Comparison of ENCODE assay signal across 6 cellular contexts in genomic region chr11:829116-829945, GRCh38. TPM values are rescaled to one million over a fixed set of nuclear protein-coding genes. Genes with fewer than 3 reads are reported as not detected.
A peak's percentile ranks its signal among the peaks of the same experiment; 100 is the strongest.
DNase-seq lines count a peak whose midpoint lies in the region; ATAC-seq and TF ChIP-seq lines count a peak whose summit lies in the region.

No MANE protein-coding gene starts in this region.

- H3F3A ChIP-seq in SK-N-SH (replicated peaks; ENCODE audit: insufficient read depth), result peaks cover 7% of the 10 kb centered on the region

- CTCF ChIA-PET in SK-N-SH (lab: Yijun Ruan, JAX), result interaction anchor here (0.9 to 1.9 kb wide), 4 partner anchors 10 to 20 kb away, joined by 3 to 6 read pairs (median 3); partner anchors contain the start of genes PNPLA2 and RPLP2

- H3K9me3 ChIP-seq in SK-N-SH (no peaks in the 10 kb centered on the region), heart right ventricle (no peaks in the 10 kb centered on the region), tibial artery (no peaks in the 10 kb centered on the region)

- H3K9ac ChIP-seq in SK-N-SH, result no peak overlapping the region

- ATAC-seq in SK-N-SH treated with all-trans-retinoic acid at 6 μM for 48 hours (no peak), heart right ventricle (peak; percentile 3 to 52 (median 16))

- H3K4me2 ChIP-seq in SK-N-SH, result 0 out of 2 replicates have a peak overlapping the region, but pooled peaks have one; percentile 100

- no peaks in the 10 kb centered on the region for H3K9me2 ChIP-seq in SK-N-SH

- H3K27ac ChIP-seq in SK-N-SH (ENCODE audit: low read depth in 2 of 2, low read length in 1 of 2) (no peak overlapping the region), heart right ventricle (peak overlapping the region; percentile 58 to 90 (median 86)), tibial artery (peak overlapping the region in 1 of 2 donors; percentile 41)

- H3K79me2 ChIP-seq in SK-N-SH (ENCODE audit: insufficient read depth), result peaks cover 32% of the 10 kb centered on the region

- intact Hi-C loops in heart right ventricle (cut with DNase I), result no loop called here
- intact Hi-C loops in tibial artery (cut with DNase I; ENCODE audit: low total_unique reads), result no loop called here

- no peak for TF ChIP-seq EP300 in SK-N-SH (IDR thresholded peaks at IDR 0.05; ENCODE audit: borderline replicate concordance in 1 of 2, low read depth in 1 of 2, low read length in 1 of 2)

- H3K27me3 ChIP-seq in SK-N-SH (ENCODE audit: insufficient read depth) (no peaks in the 10 kb centered on the region), heart right ventricle (peaks cover 0 to 64% (median 0%) of the 10 kb centered on the region in 7 donors), tibial artery (peaks cover 0 to 77% of the 10 kb centered on the region in 2 donors)

- no peak for DNase-seq in SK-N-SH
- DNase-seq in heart right ventricle, result peak in 1 of 2 donors; percentile 65
- peak in 1 of 2 donors; percentile 78 for DNase-seq in tibial artery
- no peak for DNase-seq in ecto neural progenitor cell (ENCODE audit: low spot score)
- no peak for DNase-seq in retina

- no peak overlapping the region for H2AFZ ChIP-seq in SK-N-SH (ENCODE audit: low read depth)

- 90% methylated on average over 24 of the region's 46 CpGs for WGBS in SK-N-SH (ENCODE audit: low lambda C conversion rate)
- 20 to 21% methylated on average over 46 of the region's 46 CpGs for WGBS in heart right ventricle, 2 donors

- POLR2A ChIA-PET in SK-N-SH (lab: Yijun Ruan, JAX), result interaction anchor here (2.2 to 2.4 kb wide), 2 partner anchors 10 kb away, joined by 9 to 16 read pairs; partner anchors contain the start of gene PNPLA2

- TF ChIP-seq CTCF in SK-N-SH (IDR thresholded peaks at IDR 0.05) (no peak), heart right ventricle (IDR thresholded peaks at IDR 0.05) (no peak), tibial artery (IDR thresholded peaks at IDR 0.05) (no peak)

- H3K4me1 ChIP-seq in SK-N-SH (ENCODE audit: control insufficient read depth in 1 of 2, insufficient read depth in 2 of 2, low read depth in 1 of 2, low read length in 1 of 2) (peaks cover 12 to 29% of the 10 kb centered on the region in 2 experiments; a peak in 2 of 4 replicates), heart right ventricle (peaks cover 41 to 87% (median 73%) of the 10 kb centered on the region in 9 donors), tibial artery (peaks cover 0 to 88% (median 61%) of the 10 kb centered on the region in 4 donors)

- H4K20me1 ChIP-seq in SK-N-SH (ENCODE audit: insufficient read depth), result peaks cover 7% of the 10 kb centered on the region

- no peak for TF ChIP-seq RAD21 in SK-N-SH (IDR thresholded peaks at IDR 0.05; ENCODE audit: low read length)

- H3K4me3 ChIP-seq in SK-N-SH (ENCODE audit: low read depth in 2 of 2, low read length in 1 of 2), result no peak overlapping the region
- peak overlapping the region; percentile 3 to 69 (median 48) for H3K4me3 ChIP-seq in heart right ventricle
- H3K4me3 ChIP-seq in tibial artery, result peak overlapping the region; percentile 41

- H3K36me3 ChIP-seq in SK-N-SH (replicated peaks in 1 of 2; ENCODE audit: control insufficient read depth in 1 of 2, insufficient read depth in 2 of 2, low read length in 1 of 2), result peaks cover 0 to 13% of the 10 kb centered on the region in 2 experiments
- peaks cover 0 to 17% (median 9%) of the 10 kb centered on the region in 9 donors for H3K36me3 ChIP-seq in heart right ventricle
- peaks cover 16 to 17% (median 16%) of the 10 kb centered on the region in 3 donors for H3K36me3 ChIP-seq in tibial artery

TF ChIP-seq in SK-N-SH, 30 proteins besides CTCF, POLR2A, EP300 and RAD21 (continues in another document):
- no peak for TF ChIP-seq GABPA (IDR thresholded peaks at IDR 0.05; ENCODE audit: low read depth)
- TF ChIP-seq TEAD4 (IDR thresholded peaks at IDR 0.05; ENCODE audit: borderline replicate concordance, insufficient read depth), result no peak
- no peak for TF ChIP-seq TAF1 (IDR thresholded peaks at IDR 0.05; ENCODE audit: borderline replicate concordance, low read depth, low read length)
- TF ChIP-seq POLR2AphosphoS5 (IDR thresholded peaks at IDR 0.05; ENCODE audit: low read depth, low read length), result no peak
- no peak for TF ChIP-seq ZBTB33 (IDR thresholded peaks at IDR 0.05; ENCODE audit: borderline replicate concordance, low read depth)
- TF ChIP-seq USF2 (IDR thresholded peaks at IDR 0.05; ENCODE audit: borderline replicate concordance, low read depth, low read length), result no peak

TF ChIP-seq in SK-N-SH treated with all-trans-retinoic acid at 6 μM for 48 hours, 23 proteins besides CTCF, POLR2A, EP300 and RAD21:
- TF ChIP-seq CSRNP3 (CRISPR knock-in tag; IDR thresholded peaks at IDR 0.05), result no peak
- no peak for TF ChIP-seq BACH2 (CRISPR knock-in tag; IDR thresholded peaks at IDR 0.05; ENCODE audit: borderline replicate concordance)
- TF ChIP-seq CREB5 (CRISPR knock-in tag; IDR thresholded peaks at IDR 0.05; ENCODE audit: low read depth), result no peak
- no peak for TF ChIP-seq ZFP30 (CRISPR knock-in tag; IDR thresholded peaks at IDR 0.05)
- TF ChIP-seq TOX (CRISPR knock-in tag; IDR thresholded peaks at IDR 0.05; ENCODE audit: borderline replicate concordance), result no peak
- no peak for TF ChIP-seq OSR1 (CRISPR knock-in tag; IDR thresholded peaks at IDR 0.05)
- no peak for TF ChIP-seq POU6F1 (CRISPR knock-in tag; IDR thresholded peaks at IDR 0.05; ENCODE audit: borderline replicate concordance, low read depth)
- no peak for TF ChIP-seq TCF4 (CRISPR knock-in tag; IDR thresholded peaks at IDR 0.05; ENCODE audit: borderline replicate concordance)
TF ChIP-seq in SK-N-SH treated with all-trans-retinoic acid at 6 μM for 48 hours: peak in this region for 0.

RNA-seq across cellular contexts. Expression of gene CRACR2B, which starts 1.6 kb away (rescaled TPM):
- 0.94 and 1.1 TPM in 2 replicates for polyA plus RNA-seq in SK-N-SH (2012; rRNA removed)
- 0.21 and 0.28 TPM in 2 replicates for polyA plus RNA-seq in SK-N-SH (2012; cell fraction: cytosol; rRNA removed)
- polyA plus RNA-seq in SK-N-SH (2012; cell fraction: nucleus; rRNA removed), result 3.8 and 5.0 TPM in 2 replicates
- 10 to 100 TPM; 11.4 to 23.0 (median 17.0) TPM for total RNA-seq in heart right ventricle
- 10 to 100 TPM; 11.5 to 72.3 TPM for polyA plus RNA-seq in heart right ventricle

RNA-seq across cellular contexts. Expression of gene CD151, which starts 3.4 kb away (rescaled TPM):
- 922 and 1,149 TPM in 2 replicates for polyA plus RNA-seq in SK-N-SH (2012; rRNA removed)
- 364 and 668 TPM in 2 replicates for polyA plus RNA-seq in SK-N-SH (2012; cell fraction: cytosol; rRNA removed)
- 1,027 and 1,059 TPM in 2 replicates for polyA plus RNA-seq in SK-N-SH (2012; cell fraction: nucleus; rRNA removed)
- total RNA-seq in heart right ventricle, result 100 to 1,000 TPM; 286 to 668 (median 466) TPM
- polyA plus RNA-seq in heart right ventricle, result 100 to 1,000 TPM; 444 to 684 TPM

RNA-seq across cellular contexts. Expression of gene PNPLA2, which starts 10.6 kb away (rescaled TPM):
- 47.7 and 60.3 TPM in 2 replicates for polyA plus RNA-seq in SK-N-SH (2012; rRNA removed)
- 24.0 and 41.7 TPM in 2 replicates for polyA plus RNA-seq in SK-N-SH (2012; cell fraction: cytosol; rRNA removed)
- polyA plus RNA-seq in SK-N-SH (2012; cell fraction: nucleus; rRNA removed), result 222 and 344 TPM in 2 replicates
- total RNA-seq in heart right ventricle, result 100 to 1,000 TPM; 183 to 359 (median 251) TPM
- polyA plus RNA-seq in heart right ventricle, result 100 to 1,000 TPM; 114 to 148 TPM

RNA-seq across cellular contexts. Expression of gene POLR2L, which starts 13.0 kb away (rescaled TPM):
- 287 and 540 TPM in 2 replicates for polyA plus RNA-seq in SK-N-SH (2012; rRNA removed)
- 228 and 230 TPM in 2 replicates for polyA plus RNA-seq in SK-N-SH (2012; cell fraction: cytosol; rRNA removed)
- polyA plus RNA-seq in SK-N-SH (2012; cell fraction: nucleus; rRNA removed), result 123 and 341 TPM in 2 replicates
- 100 to 1,000 TPM; 194 to 279 (median 234) TPM for total RNA-seq in heart right ventricle
- 100 to 1,000 TPM; 148 to 279 TPM for polyA plus RNA-seq in heart right ventricle

RNA-seq across cellular contexts. Expression of gene TSPAN4, which starts 13.3 kb away (rescaled TPM):
- polyA plus RNA-seq in SK-N-SH (2012; rRNA removed), result 201 and 226 TPM in 2 replicates
- 66.1 and 128 TPM in 2 replicates for polyA plus RNA-seq in SK-N-SH (2012; cell fraction: cytosol; rRNA removed)
- polyA plus RNA-seq in SK-N-SH (2012; cell fraction: nucleus; rRNA removed), result 521 and 832 TPM in 2 replicates
- 10 to 100 TPM; 22.2 to 46.4 (median 26.9) TPM for total RNA-seq in heart right ventricle
- 10 to 100 TPM; 44.4 to 66.5 TPM for polyA plus RNA-seq in heart right ventricle

Comparison
In these comparisons a context has a peak if more than half of its experiments do, and no peak if none do; other contexts are left out.
1. H3K27ac ChIP-seq: peak in heart right ventricle (10 of 10); none in SK-N-SH (0 of 2).
2. H3K4me3 ChIP-seq: peak in heart right ventricle (10 of 10) and tibial artery (2 of 2); none in SK-N-SH (0 of 2).